ENCODE assay signal across 8 cellular contexts in genomic region chr19:3061214-3062161, GRCh38. TPM values are rescaled to one million over a fixed set of nuclear protein-coding genes. Genes with fewer than 3 reads are reported as not detected.
DNase-seq lines count a peak whose midpoint lies in the region; ATAC-seq and TF ChIP-seq lines count a peak whose summit lies in the region.

No MANE protein-coding gene starts in this region.

- H3K9me3 ChIP-seq in body of pancreas, result no peaks in the 10 kb centered on the region

- ATAC-seq in body of pancreas, result no peak

- peak overlapping the region; percentile 31 to 98 for H3K4me3 ChIP-seq in body of pancreas

- no peaks in the 10 kb centered on the region for H3K9me3 Mint-ChIP-seq in immature natural killer cell

- peak overlapping the region; percentile 90 to 98 (median 96) for H3K27ac ChIP-seq in body of pancreas

- peaks cover 4 to 10% (median 5%) of the 10 kb centered on the region in 3 donors for H3K27me3 Mint-ChIP-seq in immature natural killer cell (ENCODE audit: low read depth in 3 of 3)

- intact Hi-C loops in body of pancreas (cut with DNase I), result no loop called here
- intact Hi-C loops in posterior vena cava (cut with DNase I), result no loop called here

- H3K27ac Mint-ChIP-seq in immature natural killer cell, result peak overlapping the region; percentile 82 to 97 (median 88)

- peak in 4 of 7 experiments; percentile 11 to 31 (median 16) for TF ChIP-seq CTCF in body of pancreas (IDR thresholded peaks at IDR 0.05)

- peaks cover 0 to 3% of the 10 kb centered on the region in 2 donors for H3K36me3 ChIP-seq in body of pancreas (replicated peaks in 1 of 2; ENCODE audit: insufficient read depth in 1 of 2, low read depth in 2 of 2)

- DNase-seq in NCI-H345 (lab: John Stamatoyannopoulos, UW) (peak; percentile 27), NCI-H345 treated with DMSO at 0.1 percent for 48 hours (lab: John Stamatoyannopoulos, UW; ENCODE audit: unreplicated experiment) (no peak), T-helper 22 cell (ENCODE audit: low read depth) (peak; percentile 60), body of pancreas (peak in 2 of 4 donors; percentile 40 to 56), immature natural killer cell (peak; percentile 75 to 81 (median 78)), DMS153 treated with DMSO at 0.1 percent for 48 hours (lab: John Stamatoyannopoulos, UW; ENCODE audit: unreplicated experiment) (no peak), posterior vena cava (ENCODE audit: low spot score) (no peak)
- peak; percentile 64 for DNase-seq in stimulated activated CD4-positive, alpha-beta T cell treated with anti-CD3 and anti-CD28 coated beads, Interleukin-15, amount 100 ng/mL, for 24 hours

- no peaks in the 10 kb centered on the region for H3K27me3 ChIP-seq in body of pancreas

- peaks cover 0 to 17% (median 8%) of the 10 kb centered on the region in 3 donors for H3K36me3 Mint-ChIP-seq in immature natural killer cell

- H3K4me1 ChIP-seq in body of pancreas, result peaks cover 77% of the 10 kb centered on the region

- H3K4me1 Mint-ChIP-seq in immature natural killer cell, result peaks cover 45 to 57% of the 10 kb centered on the region in 2 donors

- peak overlapping the region; percentile 83 to 91 (median 89) for H3K4me3 Mint-ChIP-seq in immature natural killer cell

- peak in 1 of 3 donors; percentile 36 for TF ChIP-seq POLR2A in body of pancreas (IDR thresholded peaks at IDR 0.05)

- WGBS in body of pancreas, 2 donors, result 1% methylated on average over 57 of the region's 85 CpGs; no CpG with 5 or more reads in 1 of the 2 donors

RNA-seq across cellular contexts. Expression of gene TLE5, which starts 0.8 kb away (rescaled TPM):
- total RNA-seq in body of pancreas, result 100 to 1,000 TPM; 166 to 254 TPM
- polyA plus RNA-seq in immature natural killer cell, result 100 to 1,000 TPM; 382 to 635 (median 466) TPM
- total RNA-seq in posterior vena cava, result 100 to 1,000 TPM; 344 to 424 TPM

RNA-seq across cellular contexts. Expression of gene TLE2, which starts 32.4 kb away (rescaled TPM):
- 10 to 100 TPM; 34.5 to 45.2 TPM for total RNA-seq in body of pancreas
- 1 to 10 TPM; 1.2 to 2.4 (median 1.3) TPM for polyA plus RNA-seq in immature natural killer cell
- 10 to 100 TPM; 39.4 to 61.4 TPM for total RNA-seq in posterior vena cava

RNA-seq across cellular contexts. Expression of gene GNA11, which starts 32.7 kb away (rescaled TPM):
- total RNA-seq in body of pancreas (10 to 100 TPM; 27.2 to 37.2 TPM), posterior vena cava (10 to 100 TPM; 71.9 to 76.5 TPM)
- under 1 TPM in 1 of 3 donors, not detected in 2; 0.09 TPM for polyA plus RNA-seq in immature natural killer cell

Comparison
In these comparisons a context has a peak if more than half of its experiments do, and no peak if none do; other contexts are left out.
1. DNase-seq: peak in NCI-H345 (single experiment), T-helper 22 cell (single experiment), immature natural killer cell (3 of 3) and stimulated activated CD4-positive, alpha-beta T cell treated with anti-CD3 and anti-CD28 coated beads, Interleukin-15, amount 100 ng/mL, for 24 hours (single experiment); none in NCI-H345 treated with DMSO at 0.1 percent for 48 hours (single experiment), DMS153 treated with DMSO at 0.1 percent for 48 hours (single experiment) and posterior vena cava (single experiment).